Comparison of ENCODE assay signal across 16 cellular contexts in genomic region chr5:79091064-79091463, GRCh38. TPM values are rescaled to one million over a fixed set of nuclear protein-coding genes. Genes with fewer than 3 reads are reported as not detected.
DNase-seq lines count a peak whose midpoint lies in the region; ATAC-seq and TF ChIP-seq lines count a peak whose summit lies in the region.
"Had no signal": no experiment of that assay in that cellular context is flagged by ENCODE, and none has a peak within 500 bp of the region (broad histone marks: within the 10 kb centered on the region; RNA-seq: fewer than 3 reads in every experiment).

No MANE protein-coding gene starts in this region.

- POLR2A ChIA-PET in PC-9 (lab: Charles Lee; ENCODE audit: unreplicated experiment), result no interaction called here

- no peaks in the 10 kb centered on the region for H3K9me2 ChIP-seq in PC-9 (ENCODE audit: insufficient read depth)

- intact Hi-C loops in right cardiac atrium (cut with DNase I), result no loop called here
- intact Hi-C loops in PC-9 (cut with micrococcal nuclease; ENCODE audit: unreplicated experiment), result no loop called here

- ATAC-seq in right cardiac atrium, result peak; percentile 53 to 84

- CTCF ChIA-PET in PC-9 (lab: Charles Lee), result no interaction called here

- no peaks in the 10 kb centered on the region for H3K79me2 ChIP-seq in neural progenitor cell (ENCODE audit: low read depth)
- no peaks in the 10 kb centered on the region for H3K79me2 ChIP-seq in PC-9 (ENCODE audit: low read depth)

- peak overlapping the region; percentile 14 for H3K27ac Mint-ChIP-seq in neural progenitor cell
- H3K27ac Mint-ChIP-seq: CD4-positive, alpha-beta memory T cell had no signal

- H2AFZ ChIP-seq in neural progenitor cell (replicated peaks), result peak overlapping the region; percentile 63
- no peak overlapping the region for H2AFZ ChIP-seq in PC-9

- no peak overlapping the region for H3K4me3 Mint-ChIP-seq in neural progenitor cell
- H3K4me3 Mint-ChIP-seq: CD4-positive, alpha-beta memory T cell had no signal

- H3K4me2 ChIP-seq in neural progenitor cell, result no peak overlapping the region
- H3K4me2 ChIP-seq in PC-9, result no peak overlapping the region

- H4K20me1 ChIP-seq in neural progenitor cell (ENCODE audit: low read depth), result no peaks in the 10 kb centered on the region
- no peaks in the 10 kb centered on the region for H4K20me1 ChIP-seq in PC-9 (ENCODE audit: insufficient read depth)

- H3K4me3 ChIP-seq in adipocyte (ENCODE audit: low read length), result no peak overlapping the region
- H3K4me3 ChIP-seq in choroid plexus epithelial cell (ENCODE audit: low read depth, low read length), result no peak overlapping the region
- no peak overlapping the region for H3K4me3 ChIP-seq in right cardiac atrium (ENCODE audit: low read length)
- no peak overlapping the region for H3K4me3 ChIP-seq in neural progenitor cell
- no peak overlapping the region for H3K4me3 ChIP-seq in PC-9
- H3K4me3 ChIP-seq: HAP-1 had no signal

- H3K4me1 ChIP-seq in adipocyte (ENCODE audit: control insufficient read depth, insufficient read depth, low read length) (no peaks in the 10 kb centered on the region), right cardiac atrium (ENCODE audit: control insufficient read depth, insufficient read depth, low read length) (no peaks in the 10 kb centered on the region), neural progenitor cell (no peaks in the 10 kb centered on the region), PC-9 (replicated peaks; ENCODE audit: insufficient read depth) (no peaks in the 10 kb centered on the region)
- H3K4me1 ChIP-seq: HAP-1 had no signal

- TF ChIP-seq CTCF in choroid plexus epithelial cell (conservative IDR thresholded peaks at IDR 0.05; ENCODE audit: low read depth, low read length) (no peak), neural progenitor cell (IDR thresholded peaks at IDR 0.05) (no peak), PC-9 (conservative IDR thresholded peaks at IDR 0.05) (no peak)

- H3K27ac ChIP-seq in right cardiac atrium (ENCODE audit: low read length), result no peak overlapping the region
- no peak overlapping the region for H3K27ac ChIP-seq in neural progenitor cell
- no peak overlapping the region for H3K27ac ChIP-seq in PC-9
- H3K27ac ChIP-seq: C4-2B had no signal

- no peaks in the 10 kb centered on the region for H3K36me3 Mint-ChIP-seq in neural progenitor cell
- H3K36me3 Mint-ChIP-seq: CD4-positive, alpha-beta memory T cell had no signal

- no peaks in the 10 kb centered on the region for H3K27me3 Mint-ChIP-seq in neural progenitor cell (ENCODE audit: insufficient read depth, low read depth)

- 60% methylated on average over 3 of the region's 3 CpGs for WGBS in right cardiac atrium

- peak; percentile 26 for DNase-seq in adipocyte (ENCODE audit: low read depth)
- DNase-seq in choroid plexus epithelial cell (ENCODE audit: low read depth), result peak; percentile 13
- no peak for DNase-seq in right cardiac atrium
- no peak for DNase-seq in neural progenitor cell (ENCODE audit: low spot score)
- no peak for DNase-seq in NCI-H774 (lab: John Stamatoyannopoulos, UW)
- DNase-seq in PC-9, result no peak
- DNase-seq in medulla oblongata (ENCODE audit: extremely low spot score), result no peak
- DNase-seq: BE2C; CD4-positive, alpha-beta memory T cell; COR-L47; DND-41; GDM1 had no signal

- H3K9me3 ChIP-seq in adipocyte (ENCODE audit: control insufficient read depth, low read length) (no peaks in the 10 kb centered on the region), right cardiac atrium (ENCODE audit: control insufficient read depth, low read length) (no peaks in the 10 kb centered on the region), neural progenitor cell (ENCODE audit: low read depth) (no peaks in the 10 kb centered on the region), PC-9 (ENCODE audit: insufficient read depth, low read depth) (no peaks in the 10 kb centered on the region)
- H3K9me3 ChIP-seq: BE2C, HAP-1 had no signal

- peaks cover 11% of the 10 kb centered on the region for H3K4me1 Mint-ChIP-seq in neural progenitor cell
- H3K4me1 Mint-ChIP-seq: CD4-positive, alpha-beta memory T cell had no signal

- no TSS peak for BruUV-seq in PC-9 (replicated peaks; lab: Mats Ljungman, UMichigan)

- H3K36me3 ChIP-seq in adipocyte (ENCODE audit: control insufficient read depth, insufficient read depth, low read length, severe bottlenecking) (peaks cover 3% of the 10 kb centered on the region), neural progenitor cell (no peaks in the 10 kb centered on the region), PC-9 (ENCODE audit: low read depth) (no peaks in the 10 kb centered on the region)
- H3K36me3 ChIP-seq: BE2C, HAP-1 had no signal

- no peaks in the 10 kb centered on the region for H3K27me3 ChIP-seq in adipocyte (replicated peaks; ENCODE audit: control insufficient read depth, insufficient read depth, low read length)
- H3K27me3 ChIP-seq in right cardiac atrium (ENCODE audit: control insufficient read depth, insufficient read depth), result no peaks in the 10 kb centered on the region
- H3K27me3 ChIP-seq in neural progenitor cell, result no peaks in the 10 kb centered on the region
- no peaks in the 10 kb centered on the region for H3K27me3 ChIP-seq in PC-9 (ENCODE audit: insufficient read depth, low read depth)
- H3K27me3 ChIP-seq: BE2C had no signal

- no peaks in the 10 kb centered on the region for H3F3A ChIP-seq in neural progenitor cell (ENCODE audit: low read depth)
- H3F3A ChIP-seq in PC-9 (ENCODE audit: insufficient read depth, low read depth), result no peaks in the 10 kb centered on the region

- no peak overlapping the region for H3K9ac ChIP-seq in adipocyte (ENCODE audit: low read length)
- H3K9ac ChIP-seq in neural progenitor cell, result no peak overlapping the region

- H3K9me3 Mint-ChIP-seq in neural progenitor cell, result no peaks in the 10 kb centered on the region

RNA-seq across cellular contexts. Expression of gene BHMT, which starts 20.5 kb away (rescaled TPM):
- total RNA-seq in right cardiac atrium, result under 1 TPM in 3 of 4 donors, not detected in 1; 0.14 to 0.44 (median 0.28) TPM
- polyA plus RNA-seq in right cardiac atrium, result 0.07 TPM
- total RNA-seq in neural progenitor cell (ENCODE audit: low replicate concordance), result 0.45 and 1.1 TPM in 2 replicates
- total RNA-seq in PC-9 (2021), result not detected in 2 replicates
- total RNA-seq: CD4-positive, alpha-beta memory T cell; HT-29 had no signal
- polyA plus RNA-seq: CD4-positive, alpha-beta memory T cell had no signal

RNA-seq across cellular contexts. Expression of gene BHMT2, which starts 21.5 kb away (rescaled TPM):
- 10 to 100 TPM; 16.4 to 40.3 (median 20.0) TPM for total RNA-seq in right cardiac atrium
- 21.8 TPM for polyA plus RNA-seq in right cardiac atrium
- total RNA-seq in neural progenitor cell (ENCODE audit: low replicate concordance), result not detected in 2 replicates
- total RNA-seq in PC-9 (2021), result not detected in 2 replicates
- total RNA-seq: CD4-positive, alpha-beta memory T cell; H1; HT-29 had no signal
- polyA plus RNA-seq: CD4-positive, alpha-beta memory T cell had no signal

RNA-seq across cellular contexts. Expression of gene DMGDH, which starts 21.6 kb away (rescaled TPM):
- total RNA-seq in right cardiac atrium (1 to 10 TPM; 4.3 to 7.0 (median 5.0) TPM), neural progenitor cell (ENCODE audit: low replicate concordance) (0.32 and 1.4 TPM in 2 replicates), PC-9 (2021) (8.1 and 8.4 TPM in 2 replicates)
- polyA plus RNA-seq in right cardiac atrium, result 1.9 TPM
- total RNA-seq: H1, HT-29 had no signal

Comparison
In these comparisons a context has a peak if more than half of its experiments do, and no peak if none do; other contexts are left out.
1. DNase-seq: peak in adipocyte (single experiment) and choroid plexus epithelial cell (single experiment); none in right cardiac atrium (0 of 3), neural progenitor cell (single experiment), NCI-H774 (single experiment), PC-9 (0 of 2) and medulla oblongata (single experiment).
2. RNA of gene BHMT2, which starts 21.5 kb away (total RNA-seq): 16.4 to 40.3 TPM in right cardiac atrium; not detected in PC-9 and not detected in neural progenitor cell; every median in the first group is over 10 times any median in the second.